31 cellular contexts compared by ENCODE assay signal in the genomic region with DNA sequence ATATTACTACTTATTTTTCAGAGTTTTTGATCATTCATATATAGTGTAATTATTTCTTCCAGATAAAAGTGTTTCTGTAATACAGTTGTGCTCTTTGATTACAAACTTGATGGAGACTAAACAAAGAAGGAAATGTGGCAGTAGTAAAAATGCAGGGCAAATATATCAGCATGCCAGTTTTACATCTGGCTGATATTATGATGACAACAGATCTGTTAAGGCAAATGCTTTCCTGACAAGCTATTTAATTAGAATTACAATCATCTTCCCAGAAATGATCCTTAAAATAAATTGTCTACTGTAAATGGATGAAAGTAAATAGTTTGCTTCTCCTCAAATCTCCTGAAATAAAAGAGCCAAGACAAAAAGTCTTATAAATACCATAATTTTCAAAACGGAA.
"Had no signal": no experiment of that assay in that cellular context is flagged by ENCODE, and none has a peak within 500 bp of the region (broad histone marks: within the 10 kb centered on the region; RNA-seq: fewer than 3 reads in every experiment).

No MANE protein-coding gene starts in this region.

- FAIRE-seq: bronchial epithelial cell had no signal

- ATAC-seq: activated CD8-positive, alpha-beta memory T cell treated with anti-CD3 and anti-CD28 coated beads, Interleukin-2, amount 10 ng/mL, durations not matched to agents 7 days and 5 days; activated naive CD8-positive, alpha-beta T cell treated with anti-CD3 and anti-CD28 coated beads, Interleukin-2, amount 50 U/mL, for 24 hours; Panc1 had no signal

- H3K36me3 ChIP-seq: MG63, WERI-Rb-1 had no signal

- H3K27ac ChIP-seq: SJCRH30, WERI-Rb-1 had no signal

- DNase-seq: activated CD4-positive, alpha-beta memory T cell treated with anti-CD3 and anti-CD28 coated beads, Interleukin-2, amount 10 ng/mL, durations not matched to agents 7 days and 5 days; activated CD4-positive, alpha-beta T cell treated with anti-CD3 and anti-CD28 coated beads for 1 hour; activated CD4-positive, alpha-beta T cell treated with anti-CD3 and anti-CD28 coated beads for 48 hours; activated CD4-positive, CD25-positive, alpha-beta regulatory T cell; activated CD8-positive, alpha-beta memory T cell treated with anti-CD3 and anti-CD28 coated beads for 24 hours; activated CD8-positive, alpha-beta memory T cell treated with anti-CD3 and anti-CD28 coated beads, Interleukin-2, amount 10 ng/mL, durations not matched to agents 7 days and 5 days; activated CD8-positive, alpha-beta memory T cell treated with anti-CD3 and anti-CD28 coated beads, Interleukin-2, amount 50 U/mL, for 48 hours; activated effector memory CD4-positive, alpha-beta T cell treated with Interleukin-2 at 50 U/mL for 16 hours; activated naive CD4-positive, alpha-beta T cell treated with anti-CD3 and anti-CD28 coated beads, Interleukin-2, amount 10 ng/mL, durations not matched to agents 7 days and 5 days; activated naive CD8-positive, alpha-beta T cell treated with anti-CD3 and anti-CD28 coated beads, Interleukin-2, amount 50 U/mL, for 24 hours; activated T-cell treated with anti-CD3 and anti-CD28 coated beads, Interleukin-2, amount 50 U/mL, for 48 hours; anterior cingulate cortex; caudate nucleus; cerebellar nuclear complex; Kasumi-1; KG1; MG63; NCI-H1048; NCI-H1436; NCI-H1694; NCI-H1930; NCI-H2081 treated with DMSO at 0.1 percent for 48 hours; NCI-H345; NCI-H524 treated with DMSO at 0.1 percent for 48 hours; NCI-H774; SHP77; SJCRH30; T1000; WERI-Rb-1 had no signal

- H3K4me3 ChIP-seq: MG63, SJCRH30 had no signal

- H3K9me3 ChIP-seq: MG63, SJCRH30 had no signal

- H3K27me3 ChIP-seq: MG63, SJCRH30 had no signal
